13 cellular contexts compared by ENCODE assay signal in genomic region chr2:160836755-160837154, GRCh38.
A peak's percentile ranks its signal among the peaks of the same experiment; 100 is the strongest.
DNase-seq lines count a peak whose midpoint lies in the region; ATAC-seq and TF ChIP-seq lines count a peak whose summit lies in the region.
"Had no signal": no experiment of that assay in that cellular context is flagged by ENCODE, and none has a peak within 500 bp of the region (broad histone marks: within the 10 kb centered on the region; RNA-seq: fewer than 3 reads in every experiment).

No MANE protein-coding gene starts in this region.

- no peak for TF ChIP-seq POLR2A in stomach (IDR thresholded peaks at IDR 0.05)

- BruUV-seq in PC-9 (replicated peaks; lab: Mats Ljungman, UMichigan): no TSS peak

- no peak overlapping the region for H3K9ac ChIP-seq in neuronal stem cell (ENCODE audit: low read depth, low read length, poor library complexity)

- no peak overlapping the region for H3K4me2 ChIP-seq in PC-9
- H3K4me2 ChIP-seq in neuronal stem cell (ENCODE audit: insufficient read depth, low read length, poor library complexity, severe bottlenecking): no peak overlapping the region

- H3K9me3 ChIP-seq in PC-9 (ENCODE audit: insufficient read depth, low read depth) (no peaks in the 10 kb centered on the region), stomach (no peaks in the 10 kb centered on the region), neuronal stem cell (replicated peaks in 1 of 2; ENCODE audit: control insufficient read depth in 2 of 2, insufficient read depth in 1 of 2, low read depth in 1 of 2, low read length in 2 of 2) (peaks cover 0 to 11% of the 10 kb centered on the region in 2 donors)
- H3K9me3 ChIP-seq: upper lobe of left lung had no signal

- no peaks in the 10 kb centered on the region for H3K4me1 ChIP-seq in PC-9 (replicated peaks; ENCODE audit: insufficient read depth)
- H3K4me1 ChIP-seq in stomach: peaks cover 0 to 9% (median 0%) of the 10 kb centered on the region in 4 donors
- peaks cover 3 to 12% of the 10 kb centered on the region in 2 donors for H3K4me1 ChIP-seq in neuronal stem cell (ENCODE audit: control insufficient read depth in 2 of 2, insufficient read depth in 1 of 2, low read depth in 1 of 2, low read length in 2 of 2)
- H3K4me1 ChIP-seq: upper lobe of left lung had no signal

- H2BK120ac ChIP-seq in neuronal stem cell (ENCODE audit: low read depth, low read length): no peak overlapping the region

- H3K36me3 ChIP-seq in BJ (ENCODE audit: control insufficient read depth, insufficient read depth, low read length) (no peaks in the 10 kb centered on the region), PC-9 (ENCODE audit: low read depth) (no peaks in the 10 kb centered on the region), stomach (no peaks in the 10 kb centered on the region), neuronal stem cell (replicated peaks in 1 of 2; ENCODE audit: control insufficient read depth in 2 of 2, insufficient read depth in 2 of 2, low read length in 2 of 2) (no peaks in the 10 kb centered on the region)
- H3K36me3 ChIP-seq: upper lobe of left lung had no signal

- no peak overlapping the region for H3K4ac ChIP-seq in neuronal stem cell (ENCODE audit: low read length)

- no peak overlapping the region for H3K4me3 ChIP-seq in BJ (ENCODE audit: low read depth, low read length)
- H3K4me3 ChIP-seq in PC-9: no peak overlapping the region
- no peak overlapping the region for H3K4me3 ChIP-seq in epithelial cell of proximal tubule (ENCODE audit: low read depth, low read length)
- H3K4me3 ChIP-seq in stomach: no peak overlapping the region
- H3K4me3 ChIP-seq in neuronal stem cell (ENCODE audit: low read length in 2 of 2): no peak overlapping the region
- H3K4me3 ChIP-seq: dorsolateral prefrontal cortex, K562, upper lobe of left lung had no signal

- 14 to 44% (median 16%) methylated on average over 1 of the region's 1 CpG for whole genome bisulfite sequencing in stomach, 5 donors
- no CpG with 5 or more reads among the region's 1 CpG for WGBS in neuronal stem cell (ENCODE audit: extremely low coverage in 2 of 2, insufficient read length in 2 of 2, insufficient replicate concordance in 1 of 2), 2 donors

- ATAC-seq in natural killer cell treated with Interleukin-12 subunit alpha and Interleukin-12 subunit beta and Interleukin-15 and Interleukin-18, amount 100 ng/mL, for 72 hours: no peak
- ATAC-seq: K562 had no signal

- no peaks in the 10 kb centered on the region for H3K4me1 Mint-ChIP-seq in natural killer cell treated with Interleukin-12 subunit alpha and Interleukin-12 subunit beta and Interleukin-15 and Interleukin-18, amount 100 ng/mL, for 72 hours (ENCODE audit: low read depth in 2 of 2)
- H3K4me1 Mint-ChIP-seq: nephron progenitor cell had no signal

- H2BK15ac ChIP-seq in neuronal stem cell (ENCODE audit: low read length): no peak overlapping the region

- H3K79me2 ChIP-seq in PC-9 (ENCODE audit: low read depth): no peaks in the 10 kb centered on the region

- intact Hi-C loops in PC-9 (cut with micrococcal nuclease; ENCODE audit: unreplicated experiment): no loop called here
- intact Hi-C loops in stomach (cut with DNase I; ENCODE audit: low total_unique reads): no loop called here

- no peaks in the 10 kb centered on the region for H3F3A ChIP-seq in PC-9 (ENCODE audit: insufficient read depth, low read depth)

- TF ChIP-seq EP300 in stomach (IDR thresholded peaks at IDR 0.05): no peak

- TF ChIP-seq CTCF in BJ (IDR thresholded peaks at IDR 0.05; ENCODE audit: insufficient read depth, low read depth, low read length) (no peak), PC-9 (conservative IDR thresholded peaks at IDR 0.05) (no peak), epithelial cell of proximal tubule (conservative IDR thresholded peaks at IDR 0.05; ENCODE audit: low read depth, low read length) (no peak), stomach (IDR thresholded peaks at IDR 0.05) (no peak)

- CTCF ChIA-PET in BJ (lab: Yijun Ruan, JAX) (no interaction called here), PC-9 (lab: Charles Lee) (no interaction called here)

- H3K14ac ChIP-seq in neuronal stem cell (ENCODE audit: low read length): no peak overlapping the region

- no peaks in the 10 kb centered on the region for H3K36me3 Mint-ChIP-seq in natural killer cell treated with Interleukin-12 subunit alpha and Interleukin-12 subunit beta and Interleukin-15 and Interleukin-18, amount 100 ng/mL, for 72 hours

- H2BK5ac ChIP-seq in neuronal stem cell (ENCODE audit: low read length): no peak overlapping the region

- no peaks in the 10 kb centered on the region for H3K27me3 ChIP-seq in BJ (ENCODE audit: control insufficient read depth, insufficient read depth, low read length)
- H3K27me3 ChIP-seq in PC-9 (ENCODE audit: insufficient read depth, low read depth): no peaks in the 10 kb centered on the region
- H3K27me3 ChIP-seq in stomach: no peaks in the 10 kb centered on the region
- no peaks in the 10 kb centered on the region for H3K27me3 ChIP-seq in neuronal stem cell (ENCODE audit: control insufficient read depth in 3 of 3, insufficient read depth in 3 of 3, low read depth in 1 of 3, low read length in 3 of 3)
- H3K27me3 ChIP-seq: upper lobe of left lung had no signal

- no peak overlapping the region for H3K18ac ChIP-seq in neuronal stem cell (ENCODE audit: low read length)

- H3K27ac Mint-ChIP-seq in natural killer cell treated with Interleukin-12 subunit alpha and Interleukin-12 subunit beta and Interleukin-15 and Interleukin-18, amount 100 ng/mL, for 72 hours: no peak overlapping the region
- H3K27ac Mint-ChIP-seq: nephron progenitor cell had no signal

- no peak overlapping the region for H2AK5ac ChIP-seq in neuronal stem cell (ENCODE audit: low read depth, low read length)

- no peaks in the 10 kb centered on the region for H3K9me3 Mint-ChIP-seq in natural killer cell treated with Interleukin-12 subunit alpha and Interleukin-12 subunit beta and Interleukin-15 and Interleukin-18, amount 100 ng/mL, for 72 hours

- H4K91ac ChIP-seq in neuronal stem cell (ENCODE audit: low read depth, low read length, poor library complexity): no peak overlapping the region

- no peaks in the 10 kb centered on the region for H3K79me1 ChIP-seq in neuronal stem cell (ENCODE audit: low read depth, low read length)

- H3K4me3 Mint-ChIP-seq in natural killer cell treated with Interleukin-12 subunit alpha and Interleukin-12 subunit beta and Interleukin-15 and Interleukin-18, amount 100 ng/mL, for 72 hours: no peak overlapping the region
- H3K4me3 Mint-ChIP-seq: nephron progenitor cell had no signal

- H3K23ac ChIP-seq in neuronal stem cell (ENCODE audit: low read depth, low read length, poor library complexity): no peak overlapping the region

- H3K27me3 Mint-ChIP-seq in natural killer cell treated with Interleukin-12 subunit alpha and Interleukin-12 subunit beta and Interleukin-15 and Interleukin-18, amount 100 ng/mL, for 72 hours: peaks cover 19 to 27% of the 10 kb centered on the region in 2 donors

- peak; percentile 88 for DNase-seq in BJ (ENCODE audit: low read depth)
- peak; percentile 27 to 52 for DNase-seq in PC-9
- DNase-seq in epithelial cell of proximal tubule (ENCODE audit: low read depth): peak; percentile 15
- DNase-seq in non-pigmented ciliary epithelial cell (ENCODE audit: low read depth): peak; percentile 90
- DNase-seq in stomach: no peak
- DNase-seq in natural killer cell treated with Interleukin-12 subunit alpha and Interleukin-12 subunit beta and Interleukin-15 and Interleukin-18, amount 100 ng/mL, for 72 hours (ENCODE audit: low spot score): no peak
- no peak for DNase-seq in neuronal stem cell (ENCODE audit: low spot score)
- DNase-seq in globus pallidus (ENCODE audit: low spot score): no peak
- DNase-seq: dorsolateral prefrontal cortex, NCI-H2171, nephron progenitor cell, upper lobe of left lung had no signal

- no peaks in the 10 kb centered on the region for H4K20me1 ChIP-seq in PC-9 (ENCODE audit: insufficient read depth)

- H3K27ac ChIP-seq in PC-9 (no peak overlapping the region), stomach (no peak overlapping the region), neuronal stem cell (replicated peaks; ENCODE audit: low read length) (no peak overlapping the region)
- H3K27ac ChIP-seq: dorsolateral prefrontal cortex, upper lobe of left lung had no signal

- POLR2A ChIA-PET in BJ (lab: Charles Lee): no interaction called here
- POLR2A ChIA-PET in PC-9 (lab: Charles Lee; ENCODE audit: unreplicated experiment): interaction anchor here (0.7 kb wide), 1 partner anchor 1137 kb away, joined by 3 read pairs; no protein-coding TSS in a partner anchor

- H2BK12ac ChIP-seq in neuronal stem cell (ENCODE audit: low read length): no peak overlapping the region

- H2AFZ ChIP-seq in PC-9 (no peak overlapping the region), neuronal stem cell (ENCODE audit: low read length) (no peak overlapping the region)

- H3K9me2 ChIP-seq in PC-9 (ENCODE audit: insufficient read depth): no peaks in the 10 kb centered on the region

- H4K8ac ChIP-seq in neuronal stem cell (ENCODE audit: low read depth, low read length): no peak overlapping the region

Comparison
In these comparisons a context has a peak if more than half of its experiments do, and no peak if none do; other contexts are left out.
1. DNase-seq: peak in BJ (single experiment), PC-9 (2 of 2), epithelial cell of proximal tubule (single experiment) and non-pigmented ciliary epithelial cell (single experiment); none in stomach (single experiment), natural killer cell treated with Interleukin-12 subunit alpha and Interleukin-12 subunit beta and Interleukin-15 and Interleukin-18, amount 100 ng/mL, for 72 hours (single experiment), neuronal stem cell (single experiment) and globus pallidus (single experiment).